Comparison of ENCODE assay signal across 9 cellular contexts in the genomic region with DNA sequence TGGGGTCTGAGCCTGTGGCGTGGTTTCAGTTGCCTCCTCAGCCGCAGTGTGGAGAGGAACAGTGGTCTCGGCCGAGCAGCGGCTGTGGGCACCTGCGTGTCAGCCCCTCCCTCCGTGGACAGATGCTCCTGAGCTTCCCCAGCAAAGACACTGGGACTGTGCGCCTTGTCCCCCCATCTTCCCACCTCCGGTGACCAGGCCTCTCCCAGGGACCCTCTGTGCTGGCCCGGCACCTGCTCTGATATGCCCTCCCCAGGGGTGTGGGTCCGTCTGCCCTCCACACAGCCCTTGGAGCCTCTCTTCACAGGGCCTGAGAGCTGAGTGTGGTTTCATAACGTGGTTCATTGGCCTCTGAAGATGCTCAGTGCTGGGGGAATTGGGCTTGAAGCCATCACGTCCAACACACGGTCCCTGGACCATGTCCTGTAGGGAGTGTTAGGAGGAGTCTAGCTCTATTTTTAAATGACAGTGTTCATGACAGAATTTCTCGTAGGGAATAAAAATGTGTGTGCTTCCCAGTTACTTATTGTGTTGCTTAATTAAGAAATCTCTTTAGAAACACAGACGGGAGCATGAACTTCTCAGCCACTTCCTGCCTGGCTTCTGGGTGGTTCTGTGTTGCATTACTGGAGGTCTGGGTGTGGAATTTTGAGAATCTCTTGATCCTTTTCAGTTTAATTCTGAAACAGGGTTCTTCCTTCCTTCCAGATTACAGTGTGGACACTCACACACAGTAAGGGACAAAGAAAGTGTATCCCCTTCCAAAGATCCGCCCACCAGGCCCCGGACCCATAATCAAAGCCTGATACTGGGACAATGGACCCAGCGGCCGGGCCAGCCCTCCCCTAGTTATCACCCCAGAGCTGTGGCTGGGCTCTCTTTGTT.
DNase-seq lines count a peak whose midpoint lies in the region; TF ChIP-seq lines count a peak whose summit lies in the region.
"Had no signal": no experiment of that assay in that cellular context is flagged by ENCODE, and none has a peak within 500 bp of the region (broad histone marks: within the 10 kb centered on the region; RNA-seq: fewer than 3 reads in every experiment).

No MANE protein-coding gene starts in this region.

- peak overlapping the region; percentile 89 for H3K27ac Mint-ChIP-seq in endodermal cell

- H3K27ac ChIP-seq in endodermal cell (ENCODE audit: low read depth, low read length): peak overlapping the region; percentile 71
- peak overlapping the region; percentile 75 for H3K27ac ChIP-seq in osteoblast (ENCODE audit: low read depth, low read length)

- peaks cover 13% of the 10 kb centered on the region for H3K4me1 ChIP-seq in endodermal cell (ENCODE audit: control insufficient read depth, insufficient read depth, low read length)
- H3K4me1 ChIP-seq in osteoblast (ENCODE audit: insufficient read depth, low read length): peaks cover 19% of the 10 kb centered on the region

- H3K4me2 ChIP-seq in osteoblast (ENCODE audit: insufficient read depth, low read length): peak overlapping the region; percentile 94

- no peaks in the 10 kb centered on the region for H3K79me2 ChIP-seq in osteoblast (ENCODE audit: insufficient read depth, low read length)

- no peaks in the 10 kb centered on the region for H3K36me3 ChIP-seq in endodermal cell (ENCODE audit: control insufficient read depth, insufficient read depth, low read length)
- H3K36me3 ChIP-seq in osteoblast (ENCODE audit: insufficient read depth, low read length): no peaks in the 10 kb centered on the region

- 86 to 92% methylated on average over 15 to 20 of the region's 20 CpGs for WGBS in endodermal cell (ENCODE audit: insufficient coverage in 1 of 2, insufficient read length in 1 of 2), 2 experiments

- no peak overlapping the region for H3K4me3 ChIP-seq in endodermal cell (ENCODE audit: low read length)
- no peak overlapping the region for H3K4me3 ChIP-seq in osteoblast (ENCODE audit: insufficient read depth, low read length)

- H3K36me3 Mint-ChIP-seq in endodermal cell (ENCODE audit: low read depth): peaks cover 5% of the 10 kb centered on the region

- H3K27me3 ChIP-seq in endodermal cell (ENCODE audit: control insufficient read depth, insufficient read depth, low read length, poor library complexity, severe bottlenecking): no peaks in the 10 kb centered on the region
- H3K27me3 ChIP-seq in osteoblast (ENCODE audit: insufficient read depth, low read length): no peaks in the 10 kb centered on the region

- peak overlapping the region; percentile 21 for H3K9ac ChIP-seq in endodermal cell (ENCODE audit: extremely low read depth, low read length, poor library complexity, severe bottlenecking)

- H3K27me3 Mint-ChIP-seq in endodermal cell (ENCODE audit: insufficient read depth): no peaks in the 10 kb centered on the region

- H3K9me3 ChIP-seq in endodermal cell (ENCODE audit: control insufficient read depth, low read length) (no peaks in the 10 kb centered on the region), osteoblast (ENCODE audit: low read depth, low read length) (no peaks in the 10 kb centered on the region)

- TF ChIP-seq CTCF in endodermal cell (conservative IDR thresholded peaks at IDR 0.05): no peak
- TF ChIP-seq CTCF in osteoblast (IDR thresholded peaks at IDR 0.05; ENCODE audit: extremely low read depth, low read depth, low read length): no peak

- peak overlapping the region; percentile 93 for H2AFZ ChIP-seq in osteoblast (ENCODE audit: low read length)

- H3K9me3 Mint-ChIP-seq in endodermal cell: peaks cover 4% of the 10 kb centered on the region
- H3K9me3 Mint-ChIP-seq: activated T-cell treated with anti-CD3 and anti-CD28 coated beads, Interleukin-2, amount 50 U/mL, for 4 hours had no signal

- H4K20me1 ChIP-seq in osteoblast (ENCODE audit: insufficient read depth, low read length): no peaks in the 10 kb centered on the region

- no peak overlapping the region for H3K4me3 Mint-ChIP-seq in endodermal cell

- H3K4me1 Mint-ChIP-seq in endodermal cell: peaks cover 20% of the 10 kb centered on the region

- DNase-seq in DMS79 (lab: John Stamatoyannopoulos, UW) (peak; percentile 84), Kasumi-1 (lab: John Stamatoyannopoulos, UW) (peak; percentile 56), endodermal cell (no peak), osteoblast (ENCODE audit: insufficient read length, low spot score, missing footprints) (peak; percentile 78), H4 (ENCODE audit: low spot score) (no peak), mucosa of gallbladder (ENCODE audit: low spot score) (no peak)
- no peak for DNase-seq in central memory CD4-positive, alpha-beta T cell
- no peak for DNase-seq in activated T-cell treated with anti-CD3 and anti-CD28 coated beads, Interleukin-2, amount 50 U/mL, for 1 hour
- DNase-seq: activated T-cell treated with anti-CD3 and anti-CD28 coated beads, Interleukin-2, amount 50 U/mL, for 4 hours had no signal

Comparison
In these comparisons a context has a peak if more than half of its experiments do, and no peak if none do; other contexts are left out.
1. DNase-seq: peak in DMS79 (single experiment), Kasumi-1 (2 of 2) and osteoblast (single experiment); none in endodermal cell (single experiment), H4 (single experiment), mucosa of gallbladder (single experiment), central memory CD4-positive, alpha-beta T cell (single experiment) and activated T-cell treated with anti-CD3 and anti-CD28 coated beads, Interleukin-2, amount 50 U/mL, for 1 hour (single experiment).